Comparison of ENCODE assay signal across 28 cellular contexts in genomic region chr15:73748731-73749130, GRCh38. TPM values are rescaled to one million over a fixed set of nuclear protein-coding genes. Genes with fewer than 3 reads are reported as not detected.
"Had no signal": no experiment of that assay in that cellular context is flagged by ENCODE, and none has a peak within 500 bp of the region (broad histone marks: within the 10 kb centered on the region; RNA-seq: fewer than 3 reads in every experiment).

No MANE protein-coding gene starts in this region.

- H3K27ac ChIP-seq: adrenal gland, ascending aorta, gastroesophageal sphincter, heart left ventricle, right lobe of liver, skin epidermis, suprapubic skin, tibial nerve had no signal

- H3K4me1 Mint-ChIP-seq: activated T-helper 17 cell treated with anti-CD3 and anti-CD28 coated beads, Interleukin-2, amount 50 U/mL, for 72 hours; stimulated activated naive CD8-positive, alpha-beta T cell treated with anti-CD3 and anti-CD28 coated beads, Interleukin-15, amount 100 ng/mL, for 72 hours had no signal

- H3K4me3 Mint-ChIP-seq: activated CD4-positive, alpha-beta T cell treated with anti-CD3 and anti-CD28 coated beads for 36 hours; activated naive CD8-positive, alpha-beta T cell; activated T-cell treated with anti-CD3 and anti-CD28 coated beads, Interleukin-2, amount 50 U/mL, for 24 hours; activated T-helper 17 cell treated with anti-CD3 and anti-CD28 coated beads, Interleukin-2, amount 50 U/mL, for 72 hours; central memory CD8-positive, alpha-beta T cell; endodermal cell; natural killer cell treated with Interleukin-12 subunit alpha and Interleukin-12 subunit beta and Interleukin-15 and Interleukin-18, amount 100 ng/mL, for 72 hours; stimulated activated naive CD8-positive, alpha-beta T cell treated with anti-CD3 and anti-CD28 coated beads, Interleukin-15, amount 100 ng/mL, for 72 hours; WTC11 had no signal

- H3K9me3 Mint-ChIP-seq: activated T-cell treated with anti-CD3 and anti-CD28 coated beads, Interleukin-2, amount 50 U/mL, for 24 hours; activated T-helper 17 cell treated with anti-CD3 and anti-CD28 coated beads, Interleukin-2, amount 50 U/mL, for 72 hours; central memory CD8-positive, alpha-beta T cell; endodermal cell; natural killer cell treated with Interleukin-12 subunit alpha and Interleukin-12 subunit beta and Interleukin-15 and Interleukin-18, amount 100 ng/mL, for 72 hours; stimulated activated naive CD8-positive, alpha-beta T cell treated with anti-CD3 and anti-CD28 coated beads, Interleukin-15, amount 100 ng/mL, for 72 hours; WTC11 had no signal

- DNase-seq: activated CD4-positive, alpha-beta T cell treated with anti-CD3 and anti-CD28 coated beads for 36 hours; activated CD4-positive, alpha-beta T cell treated with anti-CD3 and anti-CD28 coated beads, Interleukin-2, amount 50 U/mL, for 4 hours; activated CD8-positive, alpha-beta memory T cell treated with anti-CD3 and anti-CD28 coated beads for 24 hours; activated CD8-positive, alpha-beta memory T cell treated with anti-CD3 and anti-CD28 coated beads, Interleukin-2, amount 50 U/mL, for 4 hours; activated naive CD4-positive, alpha-beta T cell; activated T-cell treated with anti-CD3 and anti-CD28 coated beads, Interleukin-2, amount 50 U/mL, for 24 hours; adrenal gland; cortex of kidney; endodermal cell; left ventricle myocardium superior; mammary epithelial cell; midbrain; right lobe of liver; stimulated activated CD4-positive, alpha-beta T cell treated with anti-CD3 and anti-CD28 coated beads, Interleukin-1b, Interleukin-23, amount 100 ng/mL, for 48 hours; stimulated activated naive CD8-positive, alpha-beta T cell treated with anti-CD3 and anti-CD28 coated beads, Interleukin-15, amount 100 ng/mL, for 72 hours; T-helper 9 cell had no signal

- H3K9me3 ChIP-seq: adrenal gland, ascending aorta, gastroesophageal sphincter, heart left ventricle, right lobe of liver, suprapubic skin, tibial nerve had no signal

- H3K27ac Mint-ChIP-seq: activated CD4-positive, alpha-beta T cell treated with anti-CD3 and anti-CD28 coated beads for 36 hours; activated naive CD8-positive, alpha-beta T cell; activated T-cell treated with anti-CD3 and anti-CD28 coated beads, Interleukin-2, amount 50 U/mL, for 24 hours; activated T-helper 17 cell treated with anti-CD3 and anti-CD28 coated beads, Interleukin-2, amount 50 U/mL, for 72 hours; endodermal cell; natural killer cell treated with Interleukin-12 subunit alpha and Interleukin-12 subunit beta and Interleukin-15 and Interleukin-18, amount 100 ng/mL, for 72 hours; stimulated activated naive CD8-positive, alpha-beta T cell treated with anti-CD3 and anti-CD28 coated beads, Interleukin-15, amount 100 ng/mL, for 72 hours; WTC11 had no signal

- H3K36me3 ChIP-seq: adrenal gland, ascending aorta, heart left ventricle, right lobe of liver, suprapubic skin, tibial nerve had no signal

- FAIRE-seq: islet of Langerhans had no signal

- H3K27me3 ChIP-seq: ascending aorta, right lobe of liver had no signal

- H3K36me3 Mint-ChIP-seq: activated naive CD8-positive, alpha-beta T cell; natural killer cell treated with Interleukin-12 subunit alpha and Interleukin-12 subunit beta and Interleukin-15 and Interleukin-18, amount 100 ng/mL, for 72 hours; WTC11 had no signal

- H3K4me3 ChIP-seq: adrenal gland, ascending aorta, gastroesophageal sphincter, heart left ventricle, right lobe of liver, skin epidermis, suprapubic skin, tibial nerve had no signal

RNA-seq across cellular contexts. Expression of gene INSYN1, which starts 4.4 kb away (rescaled TPM):
- total RNA-seq: activated CD4-positive, alpha-beta T cell treated with anti-CD3 and anti-CD28 coated beads for 36 hours; activated T-helper 17 cell treated with anti-CD3 and anti-CD28 coated beads, Interleukin-2, amount 50 U/mL, for 72 hours; natural killer cell treated with Interleukin-12 subunit alpha and Interleukin-12 subunit beta and Interleukin-15 and Interleukin-18, amount 100 ng/mL, for 72 hours had no signal
